Comparison of ENCODE assay signal across 8 cellular contexts in genomic region chr4:147683717-147684700, GRCh38. TPM values are rescaled to one million over a fixed set of nuclear protein-coding genes. Genes with fewer than 3 reads are reported as not detected.
A peak's percentile ranks its signal among the peaks of the same experiment; 100 is the strongest.
DNase-seq lines count a peak whose midpoint lies in the region; FAIRE-seq and TF ChIP-seq lines count a peak whose summit lies in the region.

Gene PRMT9, minus strand, starts transcription at chr4:147684163. Its CDS starts 176 bp downstream, at chr4:147683987.

- H3K18ac ChIP-seq in neuronal stem cell (ENCODE audit: low read length) = peak within 1 kb of the TSS; percentile 97

- no peak for TF ChIP-seq CTCF in Loucy (conservative IDR thresholded peaks at IDR 0.05; ENCODE audit: low read length)

- H3K9me3 ChIP-seq in Loucy (ENCODE audit: insufficient read depth, low read depth, low read length) (no peaks in the 10 kb centered on the region), SJCRH30 (replicated peaks) (no peaks in the 10 kb centered on the region), neuronal stem cell (replicated peaks in 1 of 2; ENCODE audit: control insufficient read depth in 2 of 2, insufficient read depth in 1 of 2, low read depth in 1 of 2, low read length in 2 of 2) (no peaks in the 10 kb centered on the region), subcutaneous abdominal adipose tissue (ENCODE audit: control insufficient read depth in 5 of 5, low read length in 5 of 5) (no peaks in the 10 kb centered on the region)

- FAIRE-seq in frontal cortex (lab: Jason Lieb, UNC) = no peak

- H3K9ac ChIP-seq in Loucy (ENCODE audit: low read depth, low read length, poor library complexity, severe bottlenecking) = peak within 1 kb of the TSS; percentile 89
- H3K9ac ChIP-seq in neuronal stem cell (ENCODE audit: low read depth, low read length, poor library complexity) = peak within 1 kb of the TSS; percentile 91
- peak within 1 kb of the TSS; percentile 57 to 90 (median 83) for H3K9ac ChIP-seq in subcutaneous abdominal adipose tissue (ENCODE audit: low read length in 5 of 5)

- H3K27me3 ChIP-seq in H7 (ENCODE audit: control insufficient read depth, insufficient read depth, low read length) (no peaks in the 10 kb centered on the region), Loucy (ENCODE audit: insufficient read depth, low read length, poor library complexity, severe bottlenecking) (no peaks in the 10 kb centered on the region), SJCRH30 (no peaks in the 10 kb centered on the region), neuronal stem cell (ENCODE audit: control insufficient read depth in 3 of 3, insufficient read depth in 3 of 3, low read depth in 1 of 3, low read length in 3 of 3) (no peaks in the 10 kb centered on the region), subcutaneous abdominal adipose tissue (ENCODE audit: control insufficient read depth in 5 of 5, insufficient read depth in 4 of 5, low read length in 5 of 5) (no peaks in the 10 kb centered on the region)

- H2AFZ ChIP-seq in Loucy (ENCODE audit: low read length) = peak within 1 kb of the TSS; percentile 100
- H2AFZ ChIP-seq in neuronal stem cell (ENCODE audit: low read length) = peak within 1 kb of the TSS; percentile 93

- no CpG with 5 or more reads among the region's 69 CpGs for WGBS in neuronal stem cell (ENCODE audit: extremely low coverage in 2 of 2, insufficient read length in 2 of 2, insufficient replicate concordance in 1 of 2), 2 donors

- H3K36me3 ChIP-seq in H7 (replicated peaks; ENCODE audit: control insufficient read depth, insufficient read depth, low read length) = no peaks in the 10 kb centered on the region
- no peaks in the 10 kb centered on the region for H3K36me3 ChIP-seq in Loucy (ENCODE audit: insufficient read depth, low read length)
- H3K36me3 ChIP-seq in SJCRH30 = peaks cover 3% of the 10 kb centered on the region; the same call in 1 of the 2 replicates
- H3K36me3 ChIP-seq in neuronal stem cell (replicated peaks in 1 of 2; ENCODE audit: control insufficient read depth in 2 of 2, insufficient read depth in 2 of 2, low read length in 2 of 2) = peaks cover 0 to 9% of the 10 kb centered on the region in 2 donors
- peaks cover 0 to 8% (median 5%) of the 10 kb centered on the region in 5 donors for H3K36me3 ChIP-seq in subcutaneous abdominal adipose tissue (ENCODE audit: control insufficient read depth in 5 of 5, insufficient read depth in 5 of 5, low read length in 5 of 5)

- H3K4me3 ChIP-seq in H7 (ENCODE audit: insufficient read depth, low read depth, low read length) (peak within 1 kb of the TSS; percentile 81), Loucy (ENCODE audit: low read length, poor library complexity, severe bottlenecking) (peak within 1 kb of the TSS; percentile 94), SJCRH30 (peak within 1 kb of the TSS; percentile 78), neuronal stem cell (ENCODE audit: low read length in 2 of 2) (peak within 1 kb of the TSS; percentile 77 to 95), subcutaneous abdominal adipose tissue (ENCODE audit: low read depth in 1 of 5, low read length in 5 of 5) (peak within 1 kb of the TSS; percentile 82 to 99 (median 91))

- peaks cover 6% of the 10 kb centered on the region for H4K20me1 ChIP-seq in Loucy (ENCODE audit: insufficient read depth, low read length, poor library complexity, severe bottlenecking)

- H3K4me2 ChIP-seq in Loucy (ENCODE audit: low read depth, low read length, poor library complexity, severe bottlenecking) (peak within 1 kb of the TSS; percentile 92), neuronal stem cell (ENCODE audit: insufficient read depth, low read length, poor library complexity, severe bottlenecking) (peak within 1 kb of the TSS; percentile 92)

- peak within 1 kb of the TSS; percentile 27 for H3K14ac ChIP-seq in neuronal stem cell (ENCODE audit: low read length)

- no peak within 1 kb of the TSS for H2BK12ac ChIP-seq in neuronal stem cell (ENCODE audit: low read length)

- H3K4ac ChIP-seq in neuronal stem cell (ENCODE audit: low read length) = no peak within 1 kb of the TSS

- peak; percentile 87 for DNase-seq in GDM1 (lab: John Stamatoyannopoulos, UW)
- DNase-seq in H7 = peak; percentile 93
- DNase-seq in SJCRH30 = peak; percentile 90 to 91
- DNase-seq in activated naive CD4-positive, alpha-beta T cell treated with Interleukin-2 at 50 U/mL for 16 hours = peak; percentile 89
- peak; percentile 84 to 90 for DNase-seq in frontal cortex (ENCODE audit: low spot score in 2 of 2)
- peak; percentile 67 for DNase-seq in neuronal stem cell (ENCODE audit: low spot score)

- no peak within 1 kb of the TSS for H4K91ac ChIP-seq in neuronal stem cell (ENCODE audit: low read depth, low read length, poor library complexity)

- H3K4me1 ChIP-seq in Loucy (ENCODE audit: insufficient read depth, low read length, poor library complexity, severe bottlenecking) (peaks cover 38% of the 10 kb centered on the region), SJCRH30 (no peaks in the 10 kb centered on the region), neuronal stem cell (ENCODE audit: control insufficient read depth in 2 of 2, insufficient read depth in 1 of 2, low read depth in 1 of 2, low read length in 2 of 2) (peaks cover 0 to 3% of the 10 kb centered on the region in 2 donors), subcutaneous abdominal adipose tissue (ENCODE audit: control insufficient read depth in 5 of 5, insufficient read depth in 5 of 5, low read length in 5 of 5) (peaks cover 0 to 20% (median 16%) of the 10 kb centered on the region in 5 donors)

- H2BK15ac ChIP-seq in neuronal stem cell (ENCODE audit: low read length) = no peak within 1 kb of the TSS

- H3K79me1 ChIP-seq in neuronal stem cell (ENCODE audit: low read depth, low read length) = no peaks in the 10 kb centered on the region

- peak within 1 kb of the TSS; percentile 90 for H3K23ac ChIP-seq in neuronal stem cell (ENCODE audit: low read depth, low read length, poor library complexity)

- H3K27ac ChIP-seq in SJCRH30 (peak within 1 kb of the TSS; percentile 58), neuronal stem cell (replicated peaks; ENCODE audit: low read length) (peak within 1 kb of the TSS; percentile 54), subcutaneous abdominal adipose tissue (ENCODE audit: low read depth, low read length) (peak within 1 kb of the TSS; percentile 92)

- H2BK5ac ChIP-seq in neuronal stem cell (ENCODE audit: low read length) = no peak within 1 kb of the TSS

- H4K8ac ChIP-seq in neuronal stem cell (ENCODE audit: low read depth, low read length) = peak within 1 kb of the TSS; percentile 65

- peaks cover 38% of the 10 kb centered on the region for H3K79me2 ChIP-seq in Loucy (ENCODE audit: insufficient read depth, low read length)

- no peaks in the 10 kb centered on the region for H3K9me2 ChIP-seq in Loucy (replicated peaks; ENCODE audit: low read depth, low read length)

- no peak within 1 kb of the TSS for H2BK120ac ChIP-seq in neuronal stem cell (ENCODE audit: low read depth, low read length)

- no peak within 1 kb of the TSS for H2AK5ac ChIP-seq in neuronal stem cell (ENCODE audit: low read depth, low read length)

- H3F3A ChIP-seq in Loucy (ENCODE audit: low read depth) = no peaks in the 10 kb centered on the region

RNA-seq across cellular contexts. Expression of gene PRMT9, which starts in this region (rescaled TPM):
- total RNA-seq in H7 (2014; rRNA removed; shearing (Covaris generic)) = 11.7 and 12.7 TPM in 2 replicates
- 12.1 and 13.1 TPM in 2 replicates for total RNA-seq in SJCRH30 (2014; rRNA removed; shearing (Covaris generic))
- 13.0 TPM for total RNA-seq in frontal cortex
- polyA plus RNA-seq in neuronal stem cell (2013, experiment 1 of 2) = 4.7 TPM
- 5.0 TPM for polyA plus RNA-seq in neuronal stem cell (2013, experiment 2 of 2)

Comparison
In these comparisons a context has a peak if more than half of its experiments do, and no peak if none do; other contexts are left out.
1. Peak in every context shown above with its lines: DNase-seq, H3K4me3 ChIP-seq and H3K27ac ChIP-seq.